9 cellular contexts compared by ENCODE assay signal in genomic region chr15:70062321-70062956, GRCh38. TPM values are rescaled to one million over a fixed set of nuclear protein-coding genes. Genes with fewer than 3 reads are reported as not detected.
DNase-seq lines count a peak whose midpoint lies in the region; ATAC-seq and TF ChIP-seq lines count a peak whose summit lies in the region.
"Had no signal": no experiment of that assay in that cellular context is flagged by ENCODE, and none has a peak within 500 bp of the region (broad histone marks: within the 10 kb centered on the region; RNA-seq: fewer than 3 reads in every experiment).

No MANE protein-coding gene starts in this region.

- POLR2A ChIA-PET in WTC11 (lab: Charles Lee): no interaction called here

- H3K4me1 ChIP-seq in stomach smooth muscle (ENCODE audit: control insufficient read depth, insufficient read depth, low read length): peaks cover 37% of the 10 kb centered on the region

- peak overlapping the region; percentile 29; the same call in 1 of the 2 replicates for H3K27ac Mint-ChIP-seq in WTC11
- H3K27ac Mint-ChIP-seq in activated T-helper 1 cell treated with anti-CD3 and anti-CD28 coated beads, Interleukin-12 subunit alpha, Interleukin-12 subunit beta, Interleukin-2, Interleukin-4 antibody, amounts not matched to agents 30 ng/mL and 10 ng/mL and 1 ng/mL, durations not matched to agents 14 hours and 24 hours and 36 hours: no peak overlapping the region

- peaks cover 11% of the 10 kb centered on the region for H3K4me1 Mint-ChIP-seq in WTC11
- H3K4me1 Mint-ChIP-seq in activated T-helper 1 cell treated with anti-CD3 and anti-CD28 coated beads, Interleukin-12 subunit alpha, Interleukin-12 subunit beta, Interleukin-2, Interleukin-4 antibody, amounts not matched to agents 30 ng/mL and 10 ng/mL and 1 ng/mL, durations not matched to agents 14 hours and 24 hours and 36 hours (ENCODE audit: low read depth): no peaks in the 10 kb centered on the region

- H3K36me3 Mint-ChIP-seq in WTC11: peaks cover 44% of the 10 kb centered on the region
- H3K36me3 Mint-ChIP-seq in activated T-helper 1 cell treated with anti-CD3 and anti-CD28 coated beads, Interleukin-12 subunit alpha, Interleukin-12 subunit beta, Interleukin-2, Interleukin-4 antibody, amounts not matched to agents 30 ng/mL and 10 ng/mL and 1 ng/mL, durations not matched to agents 14 hours and 24 hours and 36 hours (ENCODE audit: low read depth): peaks cover 52% of the 10 kb centered on the region

- H3K9ac ChIP-seq in stomach smooth muscle (ENCODE audit: low read length in 2 of 2): no peak overlapping the region
- H3K9ac ChIP-seq: KMS-11 had no signal

- no peaks in the 10 kb centered on the region for H3K27me3 Mint-ChIP-seq in WTC11 (ENCODE audit: low read depth)
- no peaks in the 10 kb centered on the region for H3K27me3 Mint-ChIP-seq in activated T-helper 1 cell treated with anti-CD3 and anti-CD28 coated beads, Interleukin-12 subunit alpha, Interleukin-12 subunit beta, Interleukin-2, Interleukin-4 antibody, amounts not matched to agents 30 ng/mL and 10 ng/mL and 1 ng/mL, durations not matched to agents 14 hours and 24 hours and 36 hours (ENCODE audit: insufficient read depth)

- intact Hi-C loops in activated T-helper 1 cell treated with anti-CD3 and anti-CD28 coated beads, Interleukin-12 subunit alpha, Interleukin-12 subunit beta, Interleukin-2, Interleukin-4 antibody, amounts not matched to agents 30 ng/mL and 10 ng/mL and 1 ng/mL, durations not matched to agents 14 hours and 24 hours and 36 hours (cut with micrococcal nuclease): no loop called here

- peaks cover 53 to 58% of the 10 kb centered on the region in 2 donors for H3K36me3 ChIP-seq in stomach smooth muscle (ENCODE audit: control insufficient read depth in 2 of 2, insufficient read depth in 2 of 2, low read length in 2 of 2)

- peak overlapping the region; percentile 31 to 60 for H3K4me3 ChIP-seq in stomach smooth muscle (ENCODE audit: low read length in 2 of 2)

- H3K9me3 ChIP-seq in stomach smooth muscle (ENCODE audit: control insufficient read depth in 2 of 2, low read length in 2 of 2): no peaks in the 10 kb centered on the region

- peak overlapping the region; percentile 18 for H3K27ac ChIP-seq in stomach smooth muscle (ENCODE audit: low read length)
- H3K27ac ChIP-seq: KMS-11 had no signal

- ATAC-seq in WTC11 (no peak), GM21360 (IDR thresholded peaks at IDR 0.05; ENCODE audit: unreplicated experiment) (no peak)

- H3K9me3 Mint-ChIP-seq in WTC11: no peaks in the 10 kb centered on the region
- no peaks in the 10 kb centered on the region for H3K9me3 Mint-ChIP-seq in activated T-helper 1 cell treated with anti-CD3 and anti-CD28 coated beads, Interleukin-12 subunit alpha, Interleukin-12 subunit beta, Interleukin-2, Interleukin-4 antibody, amounts not matched to agents 30 ng/mL and 10 ng/mL and 1 ng/mL, durations not matched to agents 14 hours and 24 hours and 36 hours

- H3K4me3 Mint-ChIP-seq in WTC11: no peak overlapping the region
- H3K4me3 Mint-ChIP-seq in activated T-helper 1 cell treated with anti-CD3 and anti-CD28 coated beads, Interleukin-12 subunit alpha, Interleukin-12 subunit beta, Interleukin-2, Interleukin-4 antibody, amounts not matched to agents 30 ng/mL and 10 ng/mL and 1 ng/mL, durations not matched to agents 14 hours and 24 hours and 36 hours: no peak overlapping the region

- no peaks in the 10 kb centered on the region for H3K27me3 ChIP-seq in stomach smooth muscle (ENCODE audit: control insufficient read depth in 1 of 2, insufficient read depth in 2 of 2, low read length in 2 of 2)

- no peak for TF ChIP-seq CTCF in WTC11 (IDR thresholded peaks at IDR 0.05)

- CTCF ChIA-PET in WTC11 (lab: Charles Lee): interaction anchor here (1.2 kb wide), 1 partner anchor 48 kb away, joined by 3 read pairs; no protein-coding TSS in a partner anchor

- peak; percentile 89 for DNase-seq in NCI-H128 (lab: John Stamatoyannopoulos, UW; ENCODE audit: unreplicated experiment)
- DNase-seq in WTC11 (ENCODE audit: low spot score): peak; percentile 10
- peak in 47 of 51 donors; percentile 26 to 96 (median 82) for DNase-seq in hypothalamus (lab: John Stamatoyannopoulos, UW)
- no peak for DNase-seq in activated T-helper 1 cell treated with anti-CD3 and anti-CD28 coated beads, Interleukin-12 subunit alpha, Interleukin-12 subunit beta, Interleukin-2, Interleukin-4 antibody, amounts not matched to agents 30 ng/mL and 10 ng/mL and 1 ng/mL, durations not matched to agents 14 hours and 24 hours and 36 hours (ENCODE audit: low spot score)
- no peak for DNase-seq in NK-92 (lab: John Stamatoyannopoulos, UW; ENCODE audit: unreplicated experiment)
- DNase-seq in activated CD4-positive, alpha-beta T cell treated with anti-CD3 and anti-CD28 coated beads, Interleukin-2, amount 50 U/mL, for 48 hours: no peak

TF ChIP-seq in WTC11, 78 proteins besides CTCF, POLR2A, EP300 and RAD21:
- TF ChIP-seq, protein P1, sequence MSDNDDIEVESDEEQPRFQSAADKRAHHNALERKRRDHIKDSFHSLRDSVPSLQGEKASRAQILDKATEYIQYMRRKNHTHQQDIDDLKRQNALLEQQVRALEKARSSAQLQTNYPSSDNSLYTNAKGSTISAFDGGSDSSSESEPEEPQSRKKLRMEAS (CRISPR knock-in tag; IDR thresholded peaks at IDR 0.05): no peak
- TF ChIP-seq ZNF232 (CRISPR knock-in tag; IDR thresholded peaks at IDR 0.05): no peak
- no peak for TF ChIP-seq ZNF396 (CRISPR knock-in tag; IDR thresholded peaks at IDR 0.05; ENCODE audit: borderline replicate concordance)

RNA-seq across cellular contexts. Expression of gene TLE3, which starts 35.3 kb away (rescaled TPM):
- total RNA-seq in WTC11 (2021): 66.8 to 78.7 TPM (median 68.0 TPM) in 3 replicates
- total RNA-seq in activated T-helper 1 cell treated with anti-CD3 and anti-CD28 coated beads, Interleukin-12 subunit alpha, Interleukin-12 subunit beta, Interleukin-2, Interleukin-4 antibody, amounts not matched to agents 30 ng/mL and 10 ng/mL and 1 ng/mL, durations not matched to agents 14 hours and 24 hours and 36 hours: 123 and 126 TPM in 2 replicates

Comparison
In these comparisons a context has a peak if more than half of its experiments do, and no peak if none do; other contexts are left out.
1. DNase-seq: peak in NCI-H128 (single experiment), WTC11 (single experiment) and hypothalamus (47 of 51); none in activated T-helper 1 cell treated with anti-CD3 and anti-CD28 coated beads, Interleukin-12 subunit alpha, Interleukin-12 subunit beta, Interleukin-2, Interleukin-4 antibody, amounts not matched to agents 30 ng/mL and 10 ng/mL and 1 ng/mL, durations not matched to agents 14 hours and 24 hours and 36 hours (single experiment), NK-92 (single experiment) and activated CD4-positive, alpha-beta T cell treated with anti-CD3 and anti-CD28 coated beads, Interleukin-2, amount 50 U/mL, for 48 hours (0 of 2).